20 cellular contexts compared by ENCODE assay signal in the genomic region with DNA sequence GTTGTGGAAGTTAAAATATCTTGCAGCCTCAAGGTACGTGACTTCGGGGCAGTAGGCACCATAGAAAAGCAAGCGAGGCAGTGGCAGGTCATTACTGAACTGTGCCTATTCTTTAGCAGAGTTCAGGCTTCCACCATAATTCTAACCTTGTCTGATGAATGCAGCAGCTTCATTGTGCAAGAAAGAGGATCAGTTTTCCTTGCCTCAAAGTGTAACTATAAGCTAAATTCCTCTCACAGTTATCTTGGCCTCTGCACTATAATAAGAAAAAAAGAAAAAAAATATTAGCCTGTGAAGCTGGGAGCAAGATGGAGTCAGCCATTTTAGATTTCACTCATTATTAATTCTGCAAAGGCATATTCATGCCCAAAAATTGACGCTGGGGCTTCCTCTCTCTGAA.
"Had no signal": no experiment of that assay in that cellular context is flagged by ENCODE, and none has a peak within 500 bp of the region (broad histone marks: within the 10 kb centered on the region; RNA-seq: fewer than 3 reads in every experiment).

No MANE protein-coding gene starts in this region.

- H2AFZ ChIP-seq: PC-9 had no signal

- H3K9me3 ChIP-seq: Peyer's patch, SJCRH30 had no signal

- H3K4me3 ChIP-seq: PC-9, Peyer's patch, SJCRH30 had no signal

- ATAC-seq: Right ventricle myocardium inferior had no signal

- DNase-seq: KBM-7, MV-4-11, NCI-H1048, NCI-H1417, NCI-H1436 treated with DMSO at 0.1 percent for 48 hours, NCI-H1694, NCI-H187 treated with DMSO at 0.1 percent for 48 hours, NCI-H2029 treated with DMSO at 0.1 percent for 48 hours, NCI-H2171 treated with DMSO at 0.1 percent for 48 hours, NCI-H345, NCI-H446 treated with DMSO at 0.1 percent for 48 hours, NCI-H510A treated with DMSO at 0.1 percent for 48 hours, NCI-H526, NCI-H82, OCI-M1, PC-9, Peyer's patch, SHP77 treated with DMSO at 0.1 percent for 48 hours, SJCRH30 had no signal

- H3K36me3 ChIP-seq: Peyer's patch, SJCRH30 had no signal

- H3K27me3 ChIP-seq: Peyer's patch, SJCRH30 had no signal

- H3K4me1 ChIP-seq: Peyer's patch had no signal

- H3K27ac ChIP-seq: PC-9, Peyer's patch, SJCRH30 had no signal

- H3K4me2 ChIP-seq: PC-9 had no signal
